ENCODE assay signal across 11 cellular contexts in genomic region chr6:150003599-150003998, GRCh38. TPM values are rescaled to one million over a fixed set of nuclear protein-coding genes. Genes with fewer than 3 reads are reported as not detected.
A peak's percentile ranks its signal among the peaks of the same experiment; 100 is the strongest.
DNase-seq lines count a peak whose midpoint lies in the region; ATAC-seq and TF ChIP-seq lines count a peak whose summit lies in the region.
"Not testable (repeated sequence)": the region's sequence is repeated elsewhere in the genome, so short reads cannot be mapped to it uniquely, and the experiment has no call there.
"Had no signal": no experiment of that assay in that cellular context is flagged by ENCODE, and none has a peak within 500 bp of the region (broad histone marks: within the 10 kb centered on the region; RNA-seq: fewer than 3 reads in every experiment).

No MANE protein-coding gene starts in this region.

- not testable (repeated sequence) for H3K4me3 ChIP-seq in Caco-2 (ENCODE audit: low read depth, low read length)
- peak overlapping the region; percentile 89 for H3K4me3 ChIP-seq in Loucy (ENCODE audit: low read length, poor library complexity, severe bottlenecking)

- not testable (repeated sequence) for H3K27me3 ChIP-seq in Caco-2 (replicated peaks; ENCODE audit: control insufficient read depth, insufficient read depth, low read length); Loucy (ENCODE audit: insufficient read depth, low read length, poor library complexity, severe bottlenecking)

- not testable (repeated sequence) for H2AFZ ChIP-seq in Loucy (ENCODE audit: low read length)

- not testable (repeated sequence) for BruUV-seq in Caco-2 (replicated peaks; lab: Mats Ljungman, UMichigan)

- not testable (repeated sequence) for H3K4me1 Mint-ChIP-seq in Caco-2 (ENCODE audit: low read depth, unreplicated experiment)
- H3K4me1 Mint-ChIP-seq in activated CD8-positive, alpha-beta T cell treated with anti-CD3 and anti-CD28 coated beads, Interleukin-2, amount 10 ng/mL, durations not matched to agents 7 days and 5 days (ENCODE audit: low read depth): peaks cover 59% of the 10 kb centered on the region
- peaks cover 42% of the 10 kb centered on the region for H3K4me1 Mint-ChIP-seq in activated naive CD4-positive, alpha-beta T cell treated with anti-CD3 and anti-CD28 coated beads, Interleukin-2, amount 50 U/mL, for 24 hours
- H3K4me1 Mint-ChIP-seq in immature natural killer cell (peaks cover 39 to 50% of the 10 kb centered on the region in 2 donors), natural killer cell (peaks cover 25 to 56% of the 10 kb centered on the region in 2 donors)
- H3K4me1 Mint-ChIP-seq in stimulated activated effector memory CD8-positive, alpha-beta T cell treated with anti-CD3 and anti-CD28 coated beads, Interleukin-12 subunit alpha, Interleukin-12 subunit beta, amount 100 ng/mL, for 72 hours: peaks cover 67% of the 10 kb centered on the region

- H3K9me3 Mint-ChIP-seq in Caco-2 (ENCODE audit: unreplicated experiment); activated CD8-positive, alpha-beta T cell treated with anti-CD3 and anti-CD28 coated beads, Interleukin-2, amount 10 ng/mL, durations not matched to agents 7 days and 5 days (ENCODE audit: insufficient read depth); activated naive CD4-positive, alpha-beta T cell treated with anti-CD3 and anti-CD28 coated beads, Interleukin-2, amount 50 U/mL, for 24 hours; immature natural killer cell; natural killer cell; stimulated activated effector memory CD8-positive, alpha-beta T cell treated with anti-CD3 and anti-CD28 coated beads, Interleukin-12 subunit alpha, Interleukin-12 subunit beta, amount 100 ng/mL, for 72 hours: not testable (repeated sequence)

- H3K9ac ChIP-seq in Loucy (ENCODE audit: low read depth, low read length, poor library complexity, severe bottlenecking): peak overlapping the region; percentile 78

- not testable (repeated sequence) for H4K20me1 ChIP-seq in Loucy (ENCODE audit: insufficient read depth, low read length, poor library complexity, severe bottlenecking)

- not testable (repeated sequence) for H3K9me3 ChIP-seq in Caco-2; Loucy (ENCODE audit: insufficient read depth, low read depth, low read length)

- POLR2A ChIA-PET in Caco-2 (lab: Charles Lee); activated CD8-positive, alpha-beta T cell treated with anti-CD3 and anti-CD28 coated beads, Interleukin-2, amount 10 ng/mL, durations not matched to agents 7 days and 5 days (lab: Charles Lee): not testable (repeated sequence)

- CTCF ChIA-PET in Caco-2 (lab: Charles Lee); activated CD8-positive, alpha-beta T cell treated with anti-CD3 and anti-CD28 coated beads, Interleukin-2, amount 10 ng/mL, durations not matched to agents 7 days and 5 days (lab: Charles Lee): not testable (repeated sequence)

- peaks cover 25% of the 10 kb centered on the region for H3K79me2 ChIP-seq in Loucy (ENCODE audit: insufficient read depth, low read length)

- H3K36me3 ChIP-seq in Caco-2 (ENCODE audit: control insufficient read depth, insufficient read depth, low read length); Loucy (ENCODE audit: insufficient read depth, low read length): not testable (repeated sequence)

- peak overlapping the region; percentile 98 for H3K4me2 ChIP-seq in Loucy (ENCODE audit: low read depth, low read length, poor library complexity, severe bottlenecking)

- H3K27ac Mint-ChIP-seq in Caco-2 (ENCODE audit: unreplicated experiment); activated CD8-positive, alpha-beta T cell treated with anti-CD3 and anti-CD28 coated beads, Interleukin-2, amount 10 ng/mL, durations not matched to agents 7 days and 5 days; activated naive CD4-positive, alpha-beta T cell treated with anti-CD3 and anti-CD28 coated beads, Interleukin-2, amount 50 U/mL, for 24 hours; stimulated activated effector memory CD8-positive, alpha-beta T cell treated with anti-CD3 and anti-CD28 coated beads, Interleukin-12 subunit alpha, Interleukin-12 subunit beta, amount 100 ng/mL, for 72 hours: not testable (repeated sequence)
- H3K27ac Mint-ChIP-seq in immature natural killer cell (peak overlapping the region in 3 of 6 donors; percentile 41 to 97 (median 92)), natural killer cell (peak overlapping the region; percentile 80 to 95)

- H3K9me2 ChIP-seq in Loucy (replicated peaks; ENCODE audit: low read depth, low read length): not testable (repeated sequence)

- H3K27me3 Mint-ChIP-seq in Caco-2 (ENCODE audit: insufficient read depth, unreplicated experiment); activated naive CD4-positive, alpha-beta T cell treated with anti-CD3 and anti-CD28 coated beads, Interleukin-2, amount 50 U/mL, for 24 hours: not testable (repeated sequence)
- H3K27me3 Mint-ChIP-seq in activated CD8-positive, alpha-beta T cell treated with anti-CD3 and anti-CD28 coated beads, Interleukin-2, amount 10 ng/mL, durations not matched to agents 7 days and 5 days (ENCODE audit: low read depth): peaks cover 18% of the 10 kb centered on the region
- H3K27me3 Mint-ChIP-seq in immature natural killer cell (ENCODE audit: low read depth in 3 of 3) (peaks cover 2 to 11% (median 9%) of the 10 kb centered on the region in 3 donors), natural killer cell (ENCODE audit: low read depth in 2 of 2) (peaks cover 13 to 16% of the 10 kb centered on the region in 2 donors)

- not testable (repeated sequence) for DNase-seq in Caco-2; immature natural killer cell; natural killer cell; stimulated activated effector memory CD8-positive, alpha-beta T cell treated with anti-CD3 and anti-CD28 coated beads, Interleukin-12 subunit alpha, Interleukin-12 subunit beta, amount 100 ng/mL, for 72 hours (ENCODE audit: low spot score in 2 of 2)
- DNase-seq in activated CD8-positive, alpha-beta T cell treated with anti-CD3 and anti-CD28 coated beads, Interleukin-2, amount 10 ng/mL, durations not matched to agents 7 days and 5 days: peak; percentile 19

- not testable (repeated sequence) for H3K36me3 Mint-ChIP-seq in Caco-2 (ENCODE audit: insufficient read depth, unreplicated experiment); activated CD8-positive, alpha-beta T cell treated with anti-CD3 and anti-CD28 coated beads, Interleukin-2, amount 10 ng/mL, durations not matched to agents 7 days and 5 days (ENCODE audit: low read depth); activated naive CD4-positive, alpha-beta T cell treated with anti-CD3 and anti-CD28 coated beads, Interleukin-2, amount 50 U/mL, for 24 hours; immature natural killer cell; natural killer cell
- H3K36me3 Mint-ChIP-seq in stimulated activated effector memory CD8-positive, alpha-beta T cell treated with anti-CD3 and anti-CD28 coated beads, Interleukin-12 subunit alpha, Interleukin-12 subunit beta, amount 100 ng/mL, for 72 hours: peaks cover 13% of the 10 kb centered on the region

- intact Hi-C loops in Caco-2 (cut with micrococcal nuclease; ENCODE audit: unreplicated experiment): not testable (repeated sequence)
- intact Hi-C loops in natural killer cell (cut with micrococcal nuclease): loop anchor here (5.0 kb wide), 1 partner anchor 41 kb away; the partner anchor contains the start of gene ULBP1

- H3K4me1 ChIP-seq in Caco-2: not testable (repeated sequence)
- peaks cover 37% of the 10 kb centered on the region for H3K4me1 ChIP-seq in Loucy (ENCODE audit: insufficient read depth, low read length, poor library complexity, severe bottlenecking)

- TF ChIP-seq CTCF in Caco-2 (IDR thresholded peaks at IDR 0.05; ENCODE audit: insufficient read depth in 1 of 2, low read depth in 1 of 2, low read length in 1 of 2, severe bottlenecking in 1 of 2, unreplicated experiment in 1 of 2); Loucy (conservative IDR thresholded peaks at IDR 0.05; ENCODE audit: low read length); natural killer cell (IDR thresholded peaks at IDR 0.05): not testable (repeated sequence)

- H3F3A ChIP-seq in Loucy (ENCODE audit: low read depth): not testable (repeated sequence)

- peak overlapping the region; percentile 81 for H3K4me3 Mint-ChIP-seq in Caco-2 (ENCODE audit: unreplicated experiment)
- H3K4me3 Mint-ChIP-seq in activated CD8-positive, alpha-beta T cell treated with anti-CD3 and anti-CD28 coated beads, Interleukin-2, amount 10 ng/mL, durations not matched to agents 7 days and 5 days: not testable (repeated sequence)
- peak overlapping the region; percentile 87 for H3K4me3 Mint-ChIP-seq in activated naive CD4-positive, alpha-beta T cell treated with anti-CD3 and anti-CD28 coated beads, Interleukin-2, amount 50 U/mL, for 24 hours
- H3K4me3 Mint-ChIP-seq in immature natural killer cell: peak overlapping the region; percentile 91 to 97 (median 96)
- H3K4me3 Mint-ChIP-seq in natural killer cell: peak overlapping the region; percentile 90
- peak overlapping the region; percentile 81 for H3K4me3 Mint-ChIP-seq in stimulated activated effector memory CD8-positive, alpha-beta T cell treated with anti-CD3 and anti-CD28 coated beads, Interleukin-12 subunit alpha, Interleukin-12 subunit beta, amount 100 ng/mL, for 72 hours

- ATAC-seq in activated CD8-positive, alpha-beta T cell treated with anti-CD3 and anti-CD28 coated beads, Interleukin-2, amount 10 ng/mL, durations not matched to agents 7 days and 5 days; natural killer cell; stimulated activated effector memory CD8-positive, alpha-beta T cell treated with anti-CD3 and anti-CD28 coated beads, Interleukin-12 subunit alpha, Interleukin-12 subunit beta, amount 100 ng/mL, for 72 hours: not testable (repeated sequence)

RNA-seq across cellular contexts. Expression of gene RAET1L, which starts 21.7 kb away (rescaled TPM):
- total RNA-seq in Caco-2 (2022): not detected in 2 replicates
- not detected for total RNA-seq in activated CD8-positive, alpha-beta T cell treated with anti-CD3 and anti-CD28 coated beads, Interleukin-2, amount 10 ng/mL, durations not matched to agents 7 days and 5 days
- polyA plus RNA-seq in immature natural killer cell: not detected
- not detected for total RNA-seq in natural killer cell
- total RNA-seq: GM23248, HT1080, IMR-90, LHCN-M2 had no signal
- polyA plus RNA-seq: GM23248, IMR-90 had no signal

RNA-seq across cellular contexts. Expression of gene ULBP1, which starts 39.9 kb away (rescaled TPM):
- 5.4 and 7.7 TPM in 2 replicates for total RNA-seq in Caco-2 (2022)
- total RNA-seq in activated CD8-positive, alpha-beta T cell treated with anti-CD3 and anti-CD28 coated beads, Interleukin-2, amount 10 ng/mL, durations not matched to agents 7 days and 5 days: under 1 TPM; 0.65 to 0.71 TPM
- not detected for polyA plus RNA-seq in immature natural killer cell
- under 1 TPM in 2 of 3 donors, not detected in 1; 0.18 to 0.23 TPM for total RNA-seq in natural killer cell
- total RNA-seq: HT1080 had no signal
